Comparison of ENCODE assay signal across 26 cellular contexts in genomic region chr1:8051650-8052049, GRCh38.
"Had no signal": no experiment of that assay in that cellular context is flagged by ENCODE, and none has a peak within 500 bp of the region (broad histone marks: within the 10 kb centered on the region; RNA-seq: fewer than 3 reads in every experiment).

No MANE protein-coding gene starts in this region.

- ATAC-seq: foreskin keratinocyte; heart right ventricle; natural killer cell; sciatic nerve; stimulated activated memory B cell treated with anti-CD40 and anti-IgM and Interleukin-4, amounts not matched to agents 10 μg/mL and 1 μg/mL and 100 μg/mL, for 72 hours; stimulated activated naive CD8-positive, alpha-beta T cell treated with anti-CD3 and anti-CD28 coated beads, Interleukin-15, amount 100 ng/mL, for 72 hours had no signal

- H3K27ac Mint-ChIP-seq: activated naive CD4-positive, alpha-beta T cell treated with anti-CD3 and anti-CD28 coated beads for 36 hours; activated T-helper 1 cell treated with anti-CD3 and anti-CD28 coated beads, Interleukin-12 subunit alpha, Interleukin-12 subunit beta, Interleukin-2, Interleukin-4 antibody, amounts not matched to agents 30 ng/mL and 10 ng/mL and 1 ng/mL, durations not matched to agents 14 hours and 24 hours and 36 hours; natural killer cell; stimulated activated memory B cell treated with anti-CD40 and anti-IgM and Interleukin-4, amounts not matched to agents 10 μg/mL and 1 μg/mL and 100 μg/mL, for 72 hours had no signal

- H3K9me3 ChIP-seq: heart right ventricle, suprapubic skin, tibial nerve had no signal

- H3K36me3 ChIP-seq: brain microvascular endothelial cell, heart right ventricle, suprapubic skin, tibial nerve had no signal

- H3K9me3 Mint-ChIP-seq: activated naive CD4-positive, alpha-beta T cell treated with anti-CD3 and anti-CD28 coated beads for 36 hours; activated T-helper 1 cell treated with anti-CD3 and anti-CD28 coated beads, Interleukin-12 subunit alpha, Interleukin-12 subunit beta, Interleukin-2, Interleukin-4 antibody, amounts not matched to agents 30 ng/mL and 10 ng/mL and 1 ng/mL, durations not matched to agents 14 hours and 24 hours and 36 hours; natural killer cell; stimulated activated memory B cell treated with anti-CD40 and anti-IgM and Interleukin-4, amounts not matched to agents 10 μg/mL and 1 μg/mL and 100 μg/mL, for 72 hours; stimulated activated naive CD8-positive, alpha-beta T cell treated with anti-CD3 and anti-CD28 coated beads, Interleukin-15, amount 100 ng/mL, for 72 hours had no signal

- H3K27me3 ChIP-seq: brain microvascular endothelial cell, foreskin keratinocyte, heart right ventricle, suprapubic skin, tibial nerve had no signal

- FAIRE-seq: astrocyte, endothelial cell of umbilical vein, small intestine had no signal

- DNase-seq: activated CD4-positive, alpha-beta T cell treated with anti-CD3 and anti-CD28 coated beads for 4 hours; activated CD4-positive, alpha-beta T cell treated with anti-CD3 and anti-CD28 coated beads, Interleukin-2, amount 50 U/mL, for 48 hours; activated CD8-positive, alpha-beta memory T cell treated with anti-CD3 and anti-CD28 coated beads, Interleukin-2, amount 50 U/mL, for 4 hours; activated effector memory CD4-positive, alpha-beta T cell treated with anti-CD3 and anti-CD28 coated beads, Interleukin-2, amount 50 U/mL, for 16 hours; activated naive CD4-positive, alpha-beta T cell treated with anti-CD3 and anti-CD28 coated beads for 36 hours; activated T-cell treated with anti-CD3 and anti-CD28 coated beads, Interleukin-2, amount 50 U/mL, for 1 hour; amniotic stem cell; brain microvascular endothelial cell; cortex of kidney; foreskin keratinocyte; heart right ventricle; midbrain; natural killer cell; small intestine; stimulated activated CD4-positive, alpha-beta T cell treated with anti-CD3 and anti-CD28 coated beads, Interleukin-1b, Interleukin-23, amount 100 ng/mL, for 48 hours; stimulated activated CD4-positive, alpha-beta T cell treated with anti-CD3 and anti-CD28 coated beads, Interleukin-4, amount 100 ng/mL, for 4 hours; stimulated activated CD8-positive, alpha-beta memory T cell treated with anti-CD3 and anti-CD28 coated beads, Interleukin-4, amount 100 ng/mL, for 48 hours; stimulated activated naive CD8-positive, alpha-beta T cell treated with anti-CD3 and anti-CD28 coated beads, Interleukin-15, amount 100 ng/mL, for 72 hours had no signal

- H3K36me3 Mint-ChIP-seq: natural killer cell; stimulated activated memory B cell treated with anti-CD40 and anti-IgM and Interleukin-4, amounts not matched to agents 10 μg/mL and 1 μg/mL and 100 μg/mL, for 72 hours had no signal

- H3K27me3 Mint-ChIP-seq: stimulated activated naive CD8-positive, alpha-beta T cell treated with anti-CD3 and anti-CD28 coated beads, Interleukin-15, amount 100 ng/mL, for 72 hours had no signal

- H3K4me1 Mint-ChIP-seq: natural killer cell; stimulated activated memory B cell treated with anti-CD40 and anti-IgM and Interleukin-4, amounts not matched to agents 10 μg/mL and 1 μg/mL and 100 μg/mL, for 72 hours had no signal

- H3K4me3 Mint-ChIP-seq: activated naive CD4-positive, alpha-beta T cell treated with anti-CD3 and anti-CD28 coated beads for 36 hours; activated T-helper 1 cell treated with anti-CD3 and anti-CD28 coated beads, Interleukin-12 subunit alpha, Interleukin-12 subunit beta, Interleukin-2, Interleukin-4 antibody, amounts not matched to agents 30 ng/mL and 10 ng/mL and 1 ng/mL, durations not matched to agents 14 hours and 24 hours and 36 hours; natural killer cell; stimulated activated memory B cell treated with anti-CD40 and anti-IgM and Interleukin-4, amounts not matched to agents 10 μg/mL and 1 μg/mL and 100 μg/mL, for 72 hours; stimulated activated naive CD8-positive, alpha-beta T cell treated with anti-CD3 and anti-CD28 coated beads, Interleukin-15, amount 100 ng/mL, for 72 hours had no signal

- H3K27ac ChIP-seq: brain microvascular endothelial cell, foreskin keratinocyte, heart right ventricle, suprapubic skin, tibial nerve, VCaP had no signal

- H3K4me3 ChIP-seq: heart right ventricle, suprapubic skin, tibial nerve had no signal
